28 cellular contexts compared by ENCODE assay signal in genomic region chr3:124745092-124745491, GRCh38. TPM values are rescaled to one million over a fixed set of nuclear protein-coding genes. Genes with fewer than 3 reads are reported as not detected.
DNase-seq lines count a peak whose midpoint lies in the region; ATAC-seq and TF ChIP-seq lines count a peak whose summit lies in the region.
"Had no signal": no experiment of that assay in that cellular context is flagged by ENCODE, and none has a peak within 500 bp of the region (broad histone marks: within the 10 kb centered on the region; RNA-seq: fewer than 3 reads in every experiment).

No MANE protein-coding gene starts in this region.

- BruUV-seq in HCT116 (replicated peaks; lab: Mats Ljungman, UMichigan) = TSS peak; percentile 10

- H3K9ac ChIP-seq in HCT116 (ENCODE audit: low read length) = no peak overlapping the region

- peaks cover 2% of the 10 kb centered on the region; the same call in 1 of the 2 replicates for H4K20me1 ChIP-seq in HCT116 (ENCODE audit: insufficient read depth)
- no peaks in the 10 kb centered on the region for H4K20me1 ChIP-seq in hepatocyte (ENCODE audit: insufficient read depth, poor library complexity, severe bottlenecking)

- H3K79me2 ChIP-seq in HCT116 (ENCODE audit: insufficient read depth, low read length) (peaks cover 14% of the 10 kb centered on the region), hepatocyte (peaks cover 2% of the 10 kb centered on the region)

- intact Hi-C loops in HCT116 (cut with micrococcal nuclease) = no loop called here

- CTCF ChIA-PET in AG04450 (lab: Charles Lee) = interaction anchor here (1.1 kb wide), 1 partner anchor 156 kb away, joined by 3 read pairs; no protein-coding TSS in a partner anchor
- CTCF ChIA-PET in HCT116 (lab: Charles Lee) = no interaction called here

- TF ChIP-seq CTCF in AG04450 (IDR thresholded peaks at IDR 0.05; ENCODE audit: low read depth, low read length) (no peak), HCT116 (IDR thresholded peaks at IDR 0.05 in 2 of 3, conservative IDR thresholded peaks at IDR 0.05 in 1 of 3; ENCODE audit: borderline replicate concordance in 1 of 3, insufficient read depth in 1 of 3, low read depth in 2 of 3, low read length in 2 of 3) (no peak), cardiac fibroblast (IDR thresholded peaks at IDR 0.05; ENCODE audit: low read depth, low read length) (no peak), hepatocyte (IDR thresholded peaks at IDR 0.05; ENCODE audit: poor library complexity) (no peak)

- POLR2A ChIA-PET in AG04450 (lab: Yijun Ruan, JAX) (no interaction called here), HCT116 (lab: Charles Lee) (no interaction called here)

- H3K27ac ChIP-seq in AG04450 (ENCODE audit: low read depth, low read length) = peak overlapping the region; percentile 11
- H3K27ac ChIP-seq in HCT116 (ENCODE audit: low read depth, low read length) = no peak overlapping the region
- peak overlapping the region; percentile 78 for H3K27ac ChIP-seq in hepatocyte
- H3K27ac ChIP-seq: coronary artery, SJSA1, suprapubic skin, vagina had no signal

- RAD21 ChIA-PET in HCT116 (lab: Charles Lee; ENCODE audit: low non-redundant PET in 1 of 2, low total read pairs in 2 of 2, uncharacterized antibody in 2 of 2, unreplicated experiment in 2 of 2) = no interaction called here

- no peak for TF ChIP-seq RAD21 in HCT116 (IDR thresholded peaks at IDR 0.05; ENCODE audit: low read depth)

- no peak overlapping the region for H2AFZ ChIP-seq in HCT116 (ENCODE audit: low read depth, low read length, poor library complexity, severe bottlenecking)
- H2AFZ ChIP-seq in hepatocyte = no peak overlapping the region

- DNase-seq in AG04450 (ENCODE audit: low read depth, low spot score) (no peak), HCT116 (ENCODE audit: low read depth, low spot score) (no peak), cardiac fibroblast (ENCODE audit: low read depth in 2 of 2) (peak; percentile 10 to 41), hepatocyte (ENCODE audit: low spot score) (no peak), NCI-H1694 treated with DMSO at 0.1 percent for 48 hours (lab: John Stamatoyannopoulos, UW) (no peak), NCI-H69 (lab: John Stamatoyannopoulos, UW) (no peak), CD1c-positive myeloid dendritic cell (ENCODE audit: extremely low spot score) (no peak)
- DNase-seq in stimulated activated naive CD4-positive, alpha-beta T cell (lab: John Stamatoyannopoulos, UW) = no peak
- DNase-seq: activated CD4-positive, alpha-beta T cell treated with anti-CD3 and anti-CD28 coated beads for 1 hour; activated CD8-positive, alpha-beta T cell treated with anti-CD3 and anti-CD28 coated beads, Interleukin-2, amount 10 ng/mL, durations not matched to agents 7 days and 5 days; activated gamma-delta T cell; C1 segment of cervical spinal cord; GDM1; KG1; left colon; naive thymus-derived CD4-positive, alpha-beta T cell; NCI-H1436 treated with DMSO at 0.1 percent for 48 hours; NCI-H2171; NCI-H510A treated with DMSO at 0.1 percent for 48 hours; nucleus accumbens; stimulated activated CD4-positive, alpha-beta T cell treated with anti-CD3 and anti-CD28 coated beads, Interleukin-2, amount 100 ng/mL, for 48 hours had no signal

- H3K36me3 ChIP-seq in HCT116 (ENCODE audit: control insufficient read depth in 1 of 2, insufficient read depth in 2 of 2, low read length in 2 of 2) = peaks cover 24 to 54% of the 10 kb centered on the region in 2 experiments
- no peaks in the 10 kb centered on the region for H3K36me3 ChIP-seq in hepatocyte (replicated peaks; ENCODE audit: insufficient read depth, low read depth)

- H3K9me2 ChIP-seq in HCT116 (ENCODE audit: insufficient read depth) = no peaks in the 10 kb centered on the region
- no peaks in the 10 kb centered on the region for H3K9me2 ChIP-seq in hepatocyte (replicated peaks; ENCODE audit: insufficient read depth)

- H3K9me3 ChIP-seq in AG04450 (ENCODE audit: control insufficient read depth, insufficient read depth, low read length) (no peaks in the 10 kb centered on the region), HCT116 (ENCODE audit: control insufficient read depth in 1 of 2, insufficient read depth in 1 of 2, low read depth in 1 of 2, low read length in 2 of 2) (no peaks in the 10 kb centered on the region), hepatocyte (ENCODE audit: low read depth) (no peaks in the 10 kb centered on the region)
- H3K9me3 ChIP-seq: SJSA1, suprapubic skin, vagina had no signal

- H3K4me2 ChIP-seq in HCT116 (ENCODE audit: low read length) = no peak overlapping the region
- H3K4me2 ChIP-seq in hepatocyte = no peak overlapping the region
- H3K4me2 ChIP-seq: smooth muscle cell had no signal

- H3K4me3 ChIP-seq in AG04450 (ENCODE audit: low read depth, low read length) = no peak overlapping the region
- H3K4me3 ChIP-seq in HCT116 (replicated peaks in 1 of 2; ENCODE audit: low read depth in 1 of 2, low read length in 2 of 2) = no peak overlapping the region
- H3K4me3 ChIP-seq in cardiac fibroblast (replicated peaks in 1 of 2; ENCODE audit: low read depth in 2 of 2, low read length in 2 of 2) = no peak overlapping the region
- H3K4me3 ChIP-seq in hepatocyte = no peak overlapping the region
- H3K4me3 ChIP-seq: coronary artery, SJSA1, smooth muscle cell, suprapubic skin, vagina had no signal

- no peaks in the 10 kb centered on the region for H3K4me1 ChIP-seq in HCT116 (ENCODE audit: control insufficient read depth in 1 of 2, insufficient read depth in 2 of 2, low read length in 2 of 2)
- no peaks in the 10 kb centered on the region for H3K4me1 ChIP-seq in hepatocyte (ENCODE audit: insufficient read depth)
- H3K4me1 ChIP-seq: SJSA1, suprapubic skin had no signal

- no peak for ATAC-seq in HCT116
- ATAC-seq: activated CD8-positive, alpha-beta T cell treated with anti-CD3 and anti-CD28 coated beads, Interleukin-2, amount 10 ng/mL, durations not matched to agents 7 days and 5 days; left colon; naive thymus-derived CD4-positive, alpha-beta T cell; Panc1; stimulated activated effector memory CD8-positive, alpha-beta T cell treated with anti-CD3 and anti-CD28 coated beads, Interleukin-12 subunit alpha, Interleukin-12 subunit beta, amount 100 ng/mL, for 72 hours had no signal

- 88% methylated on average over 6 of the region's 6 CpGs for WGBS in hepatocyte (ENCODE audit: low lambda C conversion rate, missing lambda C conversion rate)

- TF ChIP-seq POLR2A in HCT116 (IDR thresholded peaks at IDR 0.05; ENCODE audit: borderline replicate concordance, extremely low read depth, insufficient read depth, insufficient read length) = no peak

- no peaks in the 10 kb centered on the region for H3K27me3 ChIP-seq in AG04450 (ENCODE audit: control insufficient read depth, insufficient read depth, low read length)
- H3K27me3 ChIP-seq in HCT116 (ENCODE audit: insufficient read depth, low read length) = no peaks in the 10 kb centered on the region
- H3K27me3 ChIP-seq in hepatocyte = no peaks in the 10 kb centered on the region
- H3K27me3 ChIP-seq: SJSA1, suprapubic skin, vagina had no signal

TF ChIP-seq in HCT116, 20 proteins besides CTCF, POLR2A, EP300 and RAD21:
- TF ChIP-seq CBX3 (IDR thresholded peaks at IDR 0.05; ENCODE audit: low read depth) (no peak), EGR1 (IDR thresholded peaks at IDR 0.05; ENCODE audit: low read depth) (no peak), SRF (IDR thresholded peaks at IDR 0.05; ENCODE audit: low read depth) (no peak), EZH2 (IDR thresholded peaks at IDR 0.05) (no peak), ZNF274 (IDR thresholded peaks at IDR 0.05; ENCODE audit: low read depth, low read length) (no peak)
TF ChIP-seq in HCT116: peak in this region for 0.

RNA-seq across cellular contexts. Expression of gene UMPS, which starts 14.8 kb away (rescaled TPM):
- 25.3 and 27.9 TPM in 2 replicates for polyA plus RNA-seq in AG04450 (2011; rRNA removed)
- polyA minus RNA-seq in AG04450 (2011; rRNA and poly(A)+ RNA removed) = 27.6 and 34.0 TPM in 2 replicates
- 41.3 TPM for total RNA-seq in HCT116 (2021; ENCODE audit: unreplicated experiment)
- polyA plus RNA-seq in HCT116 (2012) = 24.3 and 25.3 TPM in 2 replicates
- total RNA-seq in hepatocyte = 25.9 and 108 TPM in 2 replicates
- 35.1 and 37.3 TPM in 2 replicates for polyA plus RNA-seq in hepatocyte

Comparison
In these comparisons a context has a peak if more than half of its experiments do, and no peak if none do; other contexts are left out.
1. DNase-seq: peak in cardiac fibroblast (2 of 2); none in AG04450 (single experiment), HCT116 (single experiment), hepatocyte (single experiment), NCI-H1694 treated with DMSO at 0.1 percent for 48 hours (single experiment), NCI-H69 (single experiment), stimulated activated naive CD4-positive, alpha-beta T cell (0 of 6) and CD1c-positive myeloid dendritic cell (single experiment).